Comparison of ENCODE assay signal across 14 cellular contexts in the genomic region with DNA sequence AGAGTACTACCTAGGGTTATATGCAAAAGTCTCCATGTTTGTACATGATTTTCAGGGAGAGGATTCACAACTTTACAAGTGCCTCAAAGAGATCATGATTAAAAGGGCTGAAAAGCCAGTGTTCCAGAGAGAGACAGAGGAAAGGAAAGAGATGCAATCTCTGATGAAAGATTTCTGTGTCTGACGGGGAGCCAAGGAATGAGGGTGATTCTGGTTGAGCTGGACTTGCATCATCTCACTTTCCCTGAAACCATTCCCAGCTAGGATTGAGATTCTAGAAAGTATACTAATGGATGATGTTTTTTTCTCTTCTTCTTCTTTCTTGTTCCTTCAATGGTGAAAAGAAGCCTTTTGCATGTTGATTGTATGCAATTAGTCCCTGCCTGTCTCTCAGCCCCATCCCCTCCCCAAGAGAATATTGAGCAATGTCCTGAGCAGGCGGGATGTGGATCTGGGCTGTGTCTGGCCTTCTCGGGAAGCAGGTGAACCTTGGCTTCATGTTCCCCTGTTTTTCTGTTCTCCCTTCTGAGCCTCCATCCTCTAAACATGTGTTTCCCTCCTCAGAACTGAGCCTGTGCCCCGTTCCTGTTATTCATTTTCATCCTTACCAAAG.
A peak's percentile ranks its signal among the peaks of the same experiment; 100 is the strongest.
DNase-seq lines count a peak whose midpoint lies in the region; ATAC-seq and TF ChIP-seq lines count a peak whose summit lies in the region.
"Had no signal": no experiment of that assay in that cellular context is flagged by ENCODE, and none has a peak within 500 bp of the region (broad histone marks: within the 10 kb centered on the region; RNA-seq: fewer than 3 reads in every experiment).

No MANE protein-coding gene starts in this region.

- intact Hi-C loops in stomach (cut with DNase I; ENCODE audit: low total_unique reads): no loop called here

- no peak overlapping the region for H3K27ac Mint-ChIP-seq in T-helper 17 cell
- no peak overlapping the region for H3K27ac Mint-ChIP-seq in activated CD4-positive, alpha-beta T cell treated with anti-CD3 and anti-CD28 coated beads, Interleukin-2, amount 10 ng/mL, durations not matched to agents 7 days and 5 days
- H3K27ac Mint-ChIP-seq: activated naive CD8-positive, alpha-beta T cell treated with anti-CD3 and anti-CD28 coated beads, Interleukin-2, amount 10 ng/mL, durations not matched to agents 7 days and 5 days; natural killer cell treated with Interleukin-12 subunit alpha and Interleukin-12 subunit beta and Interleukin-15 and Interleukin-18, amount 100 ng/mL, for 72 hours had no signal

- H3K36me3 ChIP-seq in stomach: no peaks in the 10 kb centered on the region

- no peaks in the 10 kb centered on the region for H3K9me3 Mint-ChIP-seq in activated CD4-positive, alpha-beta T cell treated with anti-CD3 and anti-CD28 coated beads, Interleukin-2, amount 10 ng/mL, durations not matched to agents 7 days and 5 days
- H3K9me3 Mint-ChIP-seq: activated naive CD8-positive, alpha-beta T cell treated with anti-CD3 and anti-CD28 coated beads, Interleukin-2, amount 10 ng/mL, durations not matched to agents 7 days and 5 days; natural killer cell treated with Interleukin-12 subunit alpha and Interleukin-12 subunit beta and Interleukin-15 and Interleukin-18, amount 100 ng/mL, for 72 hours had no signal

- H3K36me3 Mint-ChIP-seq in T-helper 17 cell (ENCODE audit: low read depth): peaks cover 7% of the 10 kb centered on the region
- no peaks in the 10 kb centered on the region for H3K36me3 Mint-ChIP-seq in activated CD4-positive, alpha-beta T cell treated with anti-CD3 and anti-CD28 coated beads, Interleukin-2, amount 10 ng/mL, durations not matched to agents 7 days and 5 days (ENCODE audit: low read depth)
- H3K36me3 Mint-ChIP-seq: activated naive CD8-positive, alpha-beta T cell treated with anti-CD3 and anti-CD28 coated beads, Interleukin-2, amount 10 ng/mL, durations not matched to agents 7 days and 5 days; natural killer cell treated with Interleukin-12 subunit alpha and Interleukin-12 subunit beta and Interleukin-15 and Interleukin-18, amount 100 ng/mL, for 72 hours had no signal

- POLR2A ChIA-PET in activated CD4-positive, alpha-beta T cell treated with anti-CD3 and anti-CD28 coated beads, Interleukin-2, amount 10 ng/mL, durations not matched to agents 7 days and 5 days (lab: Charles Lee): no interaction called here

- CTCF ChIA-PET in activated CD4-positive, alpha-beta T cell treated with anti-CD3 and anti-CD28 coated beads, Interleukin-2, amount 10 ng/mL, durations not matched to agents 7 days and 5 days (lab: Charles Lee): no interaction called here

- H3K27ac ChIP-seq in stomach: peak overlapping the region in 3 of 5 donors; percentile 24 to 31 (median 28)

- no peaks in the 10 kb centered on the region for H3K9me3 ChIP-seq in stomach
- H3K9me3 ChIP-seq in T-helper 17 cell (ENCODE audit: control insufficient read depth, low read length, poor library complexity, severe bottlenecking): no peaks in the 10 kb centered on the region

- DNase-seq in GM04503 (ENCODE audit: low read depth): peak; percentile 57
- DNase-seq in amniotic epithelial cell (ENCODE audit: low read depth): peak; percentile 80
- peak; percentile 96 for DNase-seq in fibroblast of the aortic adventitia (ENCODE audit: low read depth)
- DNase-seq in stomach: no peak
- no peak for DNase-seq in T-helper 17 cell
- DNase-seq in activated CD4-positive, alpha-beta T cell treated with anti-CD3 and anti-CD28 coated beads, Interleukin-2, amount 10 ng/mL, durations not matched to agents 7 days and 5 days: no peak
- DNase-seq: activated CD8-positive, alpha-beta memory T cell treated with anti-CD3 and anti-CD28 coated beads, Interleukin-2, amount 50 U/mL, for 4 hours; activated naive CD8-positive, alpha-beta T cell treated with anti-CD3 and anti-CD28 coated beads, Interleukin-2, amount 10 ng/mL, durations not matched to agents 7 days and 5 days; NCI-H1092 treated with DMSO at 0.1 percent for 48 hours; NCI-H2227 treated with DMSO at 0.1 percent for 48 hours; retina; stimulated activated naive CD4-positive, alpha-beta T cell treated with Interleukin-2 at 50 U/mL for 16 hours had no signal

- H3K27me3 ChIP-seq in stomach: no peaks in the 10 kb centered on the region

- peaks cover 57% of the 10 kb centered on the region for H3K27me3 Mint-ChIP-seq in T-helper 17 cell
- peaks cover 16% of the 10 kb centered on the region for H3K27me3 Mint-ChIP-seq in activated CD4-positive, alpha-beta T cell treated with anti-CD3 and anti-CD28 coated beads, Interleukin-2, amount 10 ng/mL, durations not matched to agents 7 days and 5 days

- peaks cover 3% of the 10 kb centered on the region for H3K4me1 Mint-ChIP-seq in T-helper 17 cell
- H3K4me1 Mint-ChIP-seq in activated CD4-positive, alpha-beta T cell treated with anti-CD3 and anti-CD28 coated beads, Interleukin-2, amount 10 ng/mL, durations not matched to agents 7 days and 5 days: no peaks in the 10 kb centered on the region
- H3K4me1 Mint-ChIP-seq: activated naive CD8-positive, alpha-beta T cell treated with anti-CD3 and anti-CD28 coated beads, Interleukin-2, amount 10 ng/mL, durations not matched to agents 7 days and 5 days had no signal

- TF ChIP-seq POLR2A in stomach (IDR thresholded peaks at IDR 0.05): no peak

- WGBS in stomach, 5 donors: 57 to 77% (median 60%) methylated on average over 4 of the region's 4 CpGs

- no peak overlapping the region for H3K4me3 ChIP-seq in fibroblast of the aortic adventitia (ENCODE audit: low read depth, low read length)
- H3K4me3 ChIP-seq in stomach: no peak overlapping the region

- H3K4me1 ChIP-seq in stomach: peaks cover 0 to 3% (median 0%) of the 10 kb centered on the region in 4 donors

- ATAC-seq in T-helper 17 cell: no peak
- ATAC-seq in HG03342 (IDR thresholded peaks at IDR 0.05; ENCODE audit: unreplicated experiment): no peak
- ATAC-seq: natural killer cell treated with Interleukin-12 subunit alpha and Interleukin-12 subunit beta and Interleukin-15 and Interleukin-18, amount 100 ng/mL, for 72 hours had no signal

- TF ChIP-seq CTCF in fibroblast of the aortic adventitia (IDR thresholded peaks at IDR 0.05; ENCODE audit: insufficient read depth, low read length): no peak
- no peak for TF ChIP-seq CTCF in stomach (IDR thresholded peaks at IDR 0.05)

- TF ChIP-seq EP300 in stomach (IDR thresholded peaks at IDR 0.05): no peak

- no peak overlapping the region for H3K4me3 Mint-ChIP-seq in T-helper 17 cell
- H3K4me3 Mint-ChIP-seq in activated CD4-positive, alpha-beta T cell treated with anti-CD3 and anti-CD28 coated beads, Interleukin-2, amount 10 ng/mL, durations not matched to agents 7 days and 5 days: no peak overlapping the region
- H3K4me3 Mint-ChIP-seq: activated naive CD8-positive, alpha-beta T cell treated with anti-CD3 and anti-CD28 coated beads, Interleukin-2, amount 10 ng/mL, durations not matched to agents 7 days and 5 days; natural killer cell treated with Interleukin-12 subunit alpha and Interleukin-12 subunit beta and Interleukin-15 and Interleukin-18, amount 100 ng/mL, for 72 hours had no signal

Comparison
In these comparisons a context has a peak if more than half of its experiments do, and no peak if none do; other contexts are left out.
1. DNase-seq: peak in GM04503 (single experiment), amniotic epithelial cell (single experiment) and fibroblast of the aortic adventitia (single experiment); none in stomach (single experiment), T-helper 17 cell (0 of 3) and activated CD4-positive, alpha-beta T cell treated with anti-CD3 and anti-CD28 coated beads, Interleukin-2, amount 10 ng/mL, durations not matched to agents 7 days and 5 days (single experiment).